ENCODE assay signal across 12 cellular contexts in the genomic region with DNA sequence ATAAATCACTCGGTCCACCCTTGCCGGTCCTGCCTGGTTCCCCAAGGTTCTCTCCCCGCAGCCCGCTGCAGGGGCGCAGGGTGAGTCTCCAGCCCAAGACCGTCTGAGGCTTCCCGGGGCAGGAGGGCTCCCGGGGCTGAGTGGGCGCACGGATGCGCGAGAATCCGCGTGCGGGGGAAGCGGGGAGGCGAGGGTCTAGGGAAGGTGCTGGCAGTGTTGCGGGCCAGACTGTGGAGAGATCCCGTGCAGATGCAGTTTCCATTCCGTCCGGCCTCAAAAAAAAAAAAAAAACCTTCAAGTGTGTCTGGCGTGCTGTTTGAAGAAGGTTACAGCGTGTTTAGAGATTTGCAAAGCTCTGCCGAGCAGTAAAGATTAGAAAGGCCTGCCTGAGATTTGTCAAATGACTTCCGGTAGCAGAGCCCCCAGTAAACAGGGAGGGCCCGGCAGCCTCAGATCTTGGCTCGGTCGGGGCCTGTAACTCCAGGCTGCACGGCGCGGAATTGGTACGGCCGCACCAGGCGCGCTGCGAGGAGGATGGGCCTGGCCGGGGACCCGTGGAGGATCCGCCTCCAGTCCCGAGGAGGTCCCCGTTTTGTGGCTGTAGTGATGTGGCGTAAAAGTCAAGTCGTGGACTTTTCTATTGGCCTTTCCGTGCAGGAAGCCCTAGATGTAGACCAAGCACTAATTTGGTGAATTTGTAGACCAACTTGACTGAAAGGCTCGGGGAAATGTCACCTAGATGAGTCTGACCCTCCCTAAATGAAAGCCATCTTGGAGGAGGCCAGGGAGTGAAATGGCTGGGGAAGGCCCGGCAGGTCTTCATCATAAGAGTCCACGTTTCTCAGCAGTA.
DNase-seq lines count a peak whose midpoint lies in the region; ATAC-seq and TF ChIP-seq lines count a peak whose summit lies in the region.
"Had no signal": no experiment of that assay in that cellular context is flagged by ENCODE, and none has a peak within 500 bp of the region (broad histone marks: within the 10 kb centered on the region; RNA-seq: fewer than 3 reads in every experiment).

No MANE protein-coding gene starts in this region.

- TF ChIP-seq CTCF in spleen (IDR thresholded peaks at IDR 0.05 in 8 of 11, conservative IDR thresholded peaks at IDR 0.05 in 3 of 11): no peak

- H3K36me3 ChIP-seq in CD4-positive, alpha-beta memory T cell (ENCODE audit: insufficient read depth, low read length): no peaks in the 10 kb centered on the region
- no peaks in the 10 kb centered on the region for H3K36me3 ChIP-seq in naive thymus-derived CD4-positive, alpha-beta T cell (ENCODE audit: control insufficient read depth in 2 of 3, insufficient read depth in 3 of 3, low read length in 3 of 3)
- H3K36me3 ChIP-seq in spleen: no peaks in the 10 kb centered on the region
- H3K36me3 ChIP-seq: esophagus squamous epithelium, left lung had no signal

- CTCF ChIA-PET in CD4-positive, alpha-beta memory T cell (lab: Charles Lee; ENCODE audit: partially characterized antibody): no interaction called here
- CTCF ChIA-PET in HEK293T (lab: Yijun Ruan, JAX): no interaction called here
- CTCF ChIA-PET in naive thymus-derived CD4-positive, alpha-beta T cell (lab: Charles Lee): no interaction called here

- H3K4me1 ChIP-seq in CD4-positive, alpha-beta memory T cell (ENCODE audit: insufficient read depth, low read length): peaks cover 33% of the 10 kb centered on the region
- peaks cover 11% of the 10 kb centered on the region in 2 donors for H3K4me1 ChIP-seq in naive thymus-derived CD4-positive, alpha-beta T cell (ENCODE audit: control insufficient read depth in 2 of 2, insufficient read depth in 2 of 2, low read length in 2 of 2)
- H3K4me1 ChIP-seq in spleen: peaks cover 4 to 56% (median 25%) of the 10 kb centered on the region in 6 donors

- no peak overlapping the region for H3K4me3 ChIP-seq in CD4-positive, alpha-beta memory T cell (ENCODE audit: low read length in 2 of 2)
- no peak overlapping the region for H3K4me3 ChIP-seq in naive thymus-derived CD4-positive, alpha-beta T cell (ENCODE audit: low read length)
- H3K4me3 ChIP-seq in spleen: no peak overlapping the region
- H3K4me3 ChIP-seq: esophagus squamous epithelium, left lung had no signal

- H3K27ac ChIP-seq in CD4-positive, alpha-beta memory T cell (ENCODE audit: low read depth, low read length): no peak overlapping the region
- no peak overlapping the region for H3K27ac ChIP-seq in naive thymus-derived CD4-positive, alpha-beta T cell (ENCODE audit: low read depth, low read length)
- no peak overlapping the region for H3K27ac ChIP-seq in spleen
- H3K27ac ChIP-seq: esophagus squamous epithelium, left lung had no signal

- peaks cover 2 to 52% (median 41%) of the 10 kb centered on the region in 8 donors for H3K9me3 Mint-ChIP-seq in CD4-positive, alpha-beta memory T cell
- H3K9me3 Mint-ChIP-seq in activated T-helper 2 cell treated with anti-CD3 and anti-CD28 coated beads, Interferon-gamma antibody, Interleukin-2, Interleukin-4, amounts not matched to agents 10 μg/mL and 5 μg/mL and 100 μg/mL, durations not matched to agents 14 hours and 24 hours and 36 hours: no peaks in the 10 kb centered on the region
- peaks cover 4 to 55% (median 20%) of the 10 kb centered on the region in 11 donors for H3K9me3 Mint-ChIP-seq in naive thymus-derived CD4-positive, alpha-beta T cell

- peaks cover 0 to 4% of the 10 kb centered on the region in 2 donors for H3K9me3 ChIP-seq in CD4-positive, alpha-beta memory T cell (ENCODE audit: control insufficient read depth in 1 of 2, low read length in 2 of 2)
- peaks cover 0 to 28% (median 0%) of the 10 kb centered on the region in 3 experiments for H3K9me3 ChIP-seq in naive thymus-derived CD4-positive, alpha-beta T cell (ENCODE audit: control insufficient read depth in 2 of 3, low read length in 3 of 3)
- peaks cover 0 to 84% (median 9%) of the 10 kb centered on the region in 8 donors for H3K9me3 ChIP-seq in spleen

- peak overlapping the region in 6 of 8 donors; percentile 5 to 57 (median 25) for H3K4me3 Mint-ChIP-seq in CD4-positive, alpha-beta memory T cell
- H3K4me3 Mint-ChIP-seq in activated T-helper 2 cell treated with anti-CD3 and anti-CD28 coated beads, Interferon-gamma antibody, Interleukin-2, Interleukin-4, amounts not matched to agents 10 μg/mL and 5 μg/mL and 100 μg/mL, durations not matched to agents 14 hours and 24 hours and 36 hours (ENCODE audit: low read depth): no peak overlapping the region
- peak overlapping the region in 4 of 10 donors; percentile 34 to 75 (median 44) for H3K4me3 Mint-ChIP-seq in naive thymus-derived CD4-positive, alpha-beta T cell

- intact Hi-C loops in CD4-positive, alpha-beta memory T cell (cut with micrococcal nuclease): loop anchor here (10.0 kb wide), 1 partner anchor 294 kb away; no protein-coding TSS in a partner anchor
- intact Hi-C loops in activated T-helper 2 cell treated with anti-CD3 and anti-CD28 coated beads, Interferon-gamma antibody, Interleukin-2, Interleukin-4, amounts not matched to agents 10 μg/mL and 5 μg/mL and 100 μg/mL, durations not matched to agents 14 hours and 24 hours and 36 hours (cut with micrococcal nuclease): loop anchor here (5.0 kb wide), 3 partner anchors 1239 to 1384 kb away; partner anchors contain the start of genes EVX1 and HOXA1
- intact Hi-C loops in naive thymus-derived CD4-positive, alpha-beta T cell (cut with micrococcal nuclease): loop anchor here (10.0 kb wide), 2 partner anchors 734 to 1284 kb away; partner anchors contain the start of genes CYCS (in 1 of the 2) and PALS2 (in 1 of the 2)
- intact Hi-C loops in spleen (cut with DNase I; ENCODE audit: low total_unique reads): loop anchor here (10.0 kb wide), 2 partner anchors 604 to 1326 kb away; partner anchors contain the start of gene HOXA11

- POLR2A ChIA-PET in CD4-positive, alpha-beta memory T cell (lab: Charles Lee; ENCODE audit: partially characterized antibody): no interaction called here
- POLR2A ChIA-PET in HEK293T (lab: Yijun Ruan, JAX): interaction anchor here (1.0 kb wide), 1 partner anchor 341 kb away, joined by 3 read pairs; no protein-coding TSS in a partner anchor
- POLR2A ChIA-PET in naive thymus-derived CD4-positive, alpha-beta T cell (lab: Charles Lee): no interaction called here

- 12 to 27% (median 19%) methylated on average over 47 of the region's 47 CpGs for WGBS in spleen, 5 donors

- H3K36me3 Mint-ChIP-seq in CD4-positive, alpha-beta memory T cell: peaks cover 4 to 9% of the 10 kb centered on the region in 2 donors
- peaks cover 14% of the 10 kb centered on the region for H3K36me3 Mint-ChIP-seq in activated T-helper 2 cell treated with anti-CD3 and anti-CD28 coated beads, Interferon-gamma antibody, Interleukin-2, Interleukin-4, amounts not matched to agents 10 μg/mL and 5 μg/mL and 100 μg/mL, durations not matched to agents 14 hours and 24 hours and 36 hours (ENCODE audit: low read depth)
- H3K36me3 Mint-ChIP-seq in naive thymus-derived CD4-positive, alpha-beta T cell: peaks cover 0 to 25% (median 0%) of the 10 kb centered on the region in 5 donors

- ATAC-seq in naive thymus-derived CD4-positive, alpha-beta T cell: no peak
- ATAC-seq in GM19035 (IDR thresholded peaks at IDR 0.05; ENCODE audit: unreplicated experiment): no peak
- no peak for ATAC-seq in GM18868 (IDR thresholded peaks at IDR 0.05; ENCODE audit: unreplicated experiment)
- ATAC-seq in HG02759 (IDR thresholded peaks at IDR 0.05; ENCODE audit: unreplicated experiment): no peak
- ATAC-seq: left lung, sciatic nerve had no signal

- peaks cover 4 to 42% (median 14%) of the 10 kb centered on the region in 4 donors for H3K4me1 Mint-ChIP-seq in CD4-positive, alpha-beta memory T cell
- peaks cover 57% of the 10 kb centered on the region for H3K4me1 Mint-ChIP-seq in activated T-helper 2 cell treated with anti-CD3 and anti-CD28 coated beads, Interferon-gamma antibody, Interleukin-2, Interleukin-4, amounts not matched to agents 10 μg/mL and 5 μg/mL and 100 μg/mL, durations not matched to agents 14 hours and 24 hours and 36 hours (ENCODE audit: low read depth)
- H3K4me1 Mint-ChIP-seq in naive thymus-derived CD4-positive, alpha-beta T cell: peaks cover 11 to 59% (median 27%) of the 10 kb centered on the region in 7 donors

- H3K27me3 Mint-ChIP-seq in CD4-positive, alpha-beta memory T cell: peaks cover 52 to 53% of the 10 kb centered on the region in 2 donors
- H3K27me3 Mint-ChIP-seq in activated T-helper 2 cell treated with anti-CD3 and anti-CD28 coated beads, Interferon-gamma antibody, Interleukin-2, Interleukin-4, amounts not matched to agents 10 μg/mL and 5 μg/mL and 100 μg/mL, durations not matched to agents 14 hours and 24 hours and 36 hours (ENCODE audit: low read depth): peaks cover 30% of the 10 kb centered on the region
- H3K27me3 Mint-ChIP-seq in naive thymus-derived CD4-positive, alpha-beta T cell: peaks cover 13 to 67% (median 59%) of the 10 kb centered on the region in 5 donors

- DNase-seq in CD4-positive, alpha-beta memory T cell: no peak
- no peak for DNase-seq in HEK293T (ENCODE audit: extremely low spot score)
- peak; percentile 27 for DNase-seq in activated T-helper 2 cell treated with anti-CD3 and anti-CD28 coated beads, Interferon-gamma antibody, Interleukin-2, Interleukin-4, amounts not matched to agents 10 μg/mL and 5 μg/mL and 100 μg/mL, durations not matched to agents 14 hours and 24 hours and 36 hours (ENCODE audit: low spot score)
- peak in 1 of 9 donors; percentile 22 for DNase-seq in naive thymus-derived CD4-positive, alpha-beta T cell
- DNase-seq in spleen: no peak
- DNase-seq: esophagus squamous epithelium, NCI-H524 had no signal

- peaks cover 97% of the 10 kb centered on the region for H3K27me3 ChIP-seq in CD4-positive, alpha-beta memory T cell (ENCODE audit: insufficient read depth, low read length)
- H3K27me3 ChIP-seq in naive thymus-derived CD4-positive, alpha-beta T cell (ENCODE audit: control insufficient read depth in 2 of 2, insufficient read depth in 2 of 2, low read length in 2 of 2): peaks cover 45 to 97% of the 10 kb centered on the region in 2 donors
- peaks cover 12 to 100% (median 100%) of the 10 kb centered on the region in 7 donors for H3K27me3 ChIP-seq in spleen (replicated peaks in 1 of 7)

- H3K27ac Mint-ChIP-seq in CD4-positive, alpha-beta memory T cell: peak overlapping the region in 5 of 7 donors; percentile 8 to 93 (median 68)
- peak overlapping the region; percentile 89 for H3K27ac Mint-ChIP-seq in activated T-helper 2 cell treated with anti-CD3 and anti-CD28 coated beads, Interferon-gamma antibody, Interleukin-2, Interleukin-4, amounts not matched to agents 10 μg/mL and 5 μg/mL and 100 μg/mL, durations not matched to agents 14 hours and 24 hours and 36 hours
- H3K27ac Mint-ChIP-seq in naive thymus-derived CD4-positive, alpha-beta T cell: peak overlapping the region in 6 of 9 donors; percentile 53 to 93 (median 82)

- TF ChIP-seq POLR2A in spleen (IDR thresholded peaks at IDR 0.05): no peak

TF ChIP-seq in HEK293T, 16 proteins besides CTCF, POLR2A, EP300 and RAD21 (continues in another document):
- TF ChIP-seq HDGF (IDR thresholded peaks at IDR 0.05; ENCODE audit: borderline replicate concordance) (no peak), LEF1 (IDR thresholded peaks at IDR 0.05; ENCODE audit: borderline replicate concordance) (no peak), SP1 (IDR thresholded peaks at IDR 0.05) (no peak)
